11 cellular contexts compared by ENCODE assay signal in the genomic region with DNA sequence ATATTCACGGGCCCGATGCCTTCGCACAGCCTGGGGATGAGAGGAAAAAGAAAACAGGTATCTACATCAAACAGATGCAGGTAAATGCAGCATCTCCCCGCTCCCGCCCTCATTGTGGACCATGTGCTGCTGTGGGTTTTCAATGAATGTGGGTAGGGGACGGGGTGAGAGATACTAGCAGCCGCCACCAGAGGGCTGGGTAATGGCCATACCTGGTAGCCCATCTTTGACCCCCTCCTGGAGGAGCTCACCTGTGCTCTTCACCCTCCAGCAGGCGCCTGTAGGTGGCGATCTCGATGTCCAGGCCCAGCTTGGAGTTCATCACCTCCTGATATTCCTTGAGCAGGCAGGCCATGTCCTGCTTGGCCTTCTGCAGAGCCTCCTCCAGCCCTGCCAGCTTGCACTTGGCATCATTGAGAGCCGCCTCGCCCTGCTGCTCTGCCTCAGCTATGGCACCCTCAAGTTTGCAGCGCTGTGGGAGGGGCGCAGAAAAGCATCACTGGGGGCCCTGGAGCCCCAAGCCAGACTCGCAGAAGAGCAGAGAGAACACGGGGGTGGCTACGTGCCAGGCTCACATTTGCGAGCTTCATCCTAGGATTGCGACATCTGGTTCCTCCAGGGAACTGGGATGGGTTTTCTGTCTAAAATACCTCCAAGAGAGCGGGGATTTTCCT. TPM values are rescaled to one million over a fixed set of nuclear protein-coding genes. Genes with fewer than 3 reads are reported as not detected.
DNase-seq lines count a peak whose midpoint lies in the region; ATAC-seq, FAIRE-seq and TF ChIP-seq lines count a peak whose summit lies in the region.
"Had no signal": no experiment of that assay in that cellular context is flagged by ENCODE, and none has a peak within 500 bp of the region (broad histone marks: within the 10 kb centered on the region; RNA-seq: fewer than 3 reads in every experiment).

No MANE protein-coding gene starts in this region.

- TF ChIP-seq CTCF in NB4 (IDR thresholded peaks at IDR 0.05; ENCODE audit: low read depth, low read length) (peak; percentile 37), mammary epithelial cell (conservative IDR thresholded peaks at IDR 0.05 in 1 of 2, IDR thresholded peaks at IDR 0.05 in 1 of 2; ENCODE audit: extremely low read depth in 1 of 2, insufficient read depth in 1 of 2, low read depth in 1 of 2, low read length in 2 of 2) (peak; percentile 64 to 69), pancreas (IDR thresholded peaks at IDR 0.05) (peak in 1 of 4 donors; percentile 12)

- no peaks in the 10 kb centered on the region for H3K36me3 ChIP-seq in mammary epithelial cell (ENCODE audit: insufficient read depth, low read length)
- no peaks in the 10 kb centered on the region for H3K36me3 ChIP-seq in pancreas
- H3K36me3 ChIP-seq: BLaER1 treated with 17β-estradiol and CSF1 and Interleukin-3, amounts not matched to agents 10 nM and 100 nM had no signal

- H3K79me2 ChIP-seq in mammary epithelial cell (ENCODE audit: insufficient read depth, low read length): no peaks in the 10 kb centered on the region

- H3K9me3 ChIP-seq in mammary epithelial cell (replicated peaks; ENCODE audit: insufficient read depth, low read length): no peaks in the 10 kb centered on the region
- H3K9me3 ChIP-seq in pancreas: no peaks in the 10 kb centered on the region
- H3K9me3 ChIP-seq: BLaER1 treated with 17β-estradiol and CSF1 and Interleukin-3, amounts not matched to agents 10 nM and 100 nM had no signal

- H3K4me3 ChIP-seq in NB4 (ENCODE audit: low read depth, low read length): no peak overlapping the region
- H3K4me3 ChIP-seq in mammary epithelial cell (replicated peaks in 1 of 3; ENCODE audit: insufficient read depth in 1 of 3, low read depth in 2 of 3, low read length in 3 of 3): no peak overlapping the region
- H3K4me3 ChIP-seq in pancreas: no peak overlapping the region
- H3K4me3 ChIP-seq: BLaER1 treated with 17β-estradiol and CSF1 and Interleukin-3, amounts not matched to agents 10 nM and 100 nM had no signal

- H3K9me3 Mint-ChIP-seq in T-helper 2 cell treated with Interferon-gamma antibody and Interleukin-4, amounts not matched to agents 5 μg/mL and 100 μg/mL, for 36 hours: no peaks in the 10 kb centered on the region

- H3K4me3 Mint-ChIP-seq in T-helper 2 cell treated with Interferon-gamma antibody and Interleukin-4, amounts not matched to agents 5 μg/mL and 100 μg/mL, for 36 hours: no peak overlapping the region

- H4K20me1 ChIP-seq in mammary epithelial cell (ENCODE audit: insufficient read depth, low read length): no peaks in the 10 kb centered on the region
- H4K20me1 ChIP-seq: BLaER1 treated with 17β-estradiol and CSF1 and Interleukin-3, amounts not matched to agents 10 nM and 100 nM had no signal

- in situ Hi-C loops in mammary epithelial cell (cut with MboI; ENCODE audit: low sequenced_read_pairs in 2 of 2): loop anchor here (5.0 to 25.0 kb wide), 4 partner anchors 49 to 591 kb away; no protein-coding TSS in a partner anchor

- no peak overlapping the region for H2AFZ ChIP-seq in mammary epithelial cell (ENCODE audit: low read depth, low read length)

- no peak overlapping the region for H3K9ac ChIP-seq in mammary epithelial cell (ENCODE audit: insufficient read depth, low read length)
- H3K9ac ChIP-seq: BLaER1 treated with 17β-estradiol and CSF1 and Interleukin-3, amounts not matched to agents 10 nM and 100 nM had no signal

- H3K27ac ChIP-seq in mammary epithelial cell (ENCODE audit: insufficient read depth, low read depth, low read length) (no peak overlapping the region), pancreas (no peak overlapping the region)
- H3K27ac ChIP-seq: BLaER1 treated with 17β-estradiol and CSF1 and Interleukin-3, amounts not matched to agents 10 nM and 100 nM had no signal

- H3K4me1 ChIP-seq in mammary epithelial cell (ENCODE audit: insufficient read depth, low read length) (peaks cover 30% of the 10 kb centered on the region), pancreas (no peaks in the 10 kb centered on the region)

- WGBS in mammary epithelial cell (ENCODE audit: low coverage, missing lambda C conversion rate): 68% methylated on average over 19 of the region's 20 CpGs
- 60 to 67% methylated on average over 20 of the region's 20 CpGs for WGBS in pancreas, 2 donors

- H3K27ac Mint-ChIP-seq in T-helper 2 cell treated with Interferon-gamma antibody and Interleukin-4, amounts not matched to agents 5 μg/mL and 100 μg/mL, for 36 hours: no peak overlapping the region

- H3K27me3 ChIP-seq in mammary epithelial cell (ENCODE audit: insufficient read depth, low read length) (no peaks in the 10 kb centered on the region), pancreas (no peaks in the 10 kb centered on the region)
- H3K27me3 ChIP-seq: BLaER1 treated with 17β-estradiol and CSF1 and Interleukin-3, amounts not matched to agents 10 nM and 100 nM had no signal

- H3K27me3 Mint-ChIP-seq in T-helper 2 cell treated with Interferon-gamma antibody and Interleukin-4, amounts not matched to agents 5 μg/mL and 100 μg/mL, for 36 hours (ENCODE audit: low read depth): no peaks in the 10 kb centered on the region

- dilution Hi-C loops in mammary epithelial cell (cut with HindIII; ENCODE audit: low sequenced_read_pairs): loop anchor here (5.0 to 25.0 kb wide), 4 partner anchors 39 to 591 kb away; no protein-coding TSS in a partner anchor

- no peaks in the 10 kb centered on the region for H3K4me1 Mint-ChIP-seq in T-helper 2 cell treated with Interferon-gamma antibody and Interleukin-4, amounts not matched to agents 5 μg/mL and 100 μg/mL, for 36 hours (ENCODE audit: low read depth)

- ATAC-seq in pancreas: peak in 3 of 4 donors; percentile 31 to 61 (median 38)
- ATAC-seq in GM21360 (IDR thresholded peaks at IDR 0.05; ENCODE audit: unreplicated experiment): no peak
- no peak for ATAC-seq in GM18868 (IDR thresholded peaks at IDR 0.05; ENCODE audit: unreplicated experiment)

- CTCF ChIA-PET in mammary epithelial cell (lab: Charles Lee; ENCODE audit: low non-redundant PET): interaction anchor here (0.6 to 1.7 kb wide), 4 partner anchors 47 to 484 kb away, joined by 3 to 19 read pairs (median 4); partner anchors contain the start of gene KRT5

- intact Hi-C loops in mammary epithelial cell (cut with micrococcal nuclease): loop anchor here (1.0 to 10.0 kb wide), 4 partner anchors 46 to 289 kb away; partner anchors contain the start of genes KRT1 and KRT5
- intact Hi-C loops in pancreas (cut with DNase I): loop anchor here in 1 of 3 donors (10.0 kb wide), 1 partner anchor 99 kb away; the partner anchor contains the start of gene KRT6A

- no TSS peak for BruUV-seq in mammary epithelial cell (replicated peaks; lab: Mats Ljungman, UMichigan)

- no peak for FAIRE-seq in pancreas (lab: Jason Lieb, UNC)
- FAIRE-seq: colon had no signal

- DNase-seq in NCI-H82 (lab: John Stamatoyannopoulos, UW) (peak; percentile 25), NCI-H82 treated with DMSO at 0.1 percent for 48 hours (lab: John Stamatoyannopoulos, UW; ENCODE audit: unreplicated experiment) (no peak), NB4 (ENCODE audit: low read depth) (no peak), mammary epithelial cell (peak; percentile 57), pancreas (peak in 1 of 6 donors; percentile 50)
- DNase-seq in T-helper 2 cell treated with Interferon-gamma antibody and Interleukin-4, amounts not matched to agents 5 μg/mL and 100 μg/mL, for 36 hours (ENCODE audit: low spot score): no peak

- no peak overlapping the region for H3K4me2 ChIP-seq in mammary epithelial cell (ENCODE audit: insufficient read depth, low read depth, low read length)
- H3K4me2 ChIP-seq: BLaER1 treated with 17β-estradiol and CSF1 and Interleukin-3, amounts not matched to agents 10 nM and 100 nM had no signal

- TF ChIP-seq POLR2A in NB4 (IDR thresholded peaks at IDR 0.05; ENCODE audit: extremely low read depth, insufficient read length): no peak

- no peaks in the 10 kb centered on the region for H3K36me3 Mint-ChIP-seq in T-helper 2 cell treated with Interferon-gamma antibody and Interleukin-4, amounts not matched to agents 5 μg/mL and 100 μg/mL, for 36 hours (ENCODE audit: low read depth)

RNA-seq across cellular contexts. Expression of gene KRT82, which starts 10.2 kb away (rescaled TPM):
- total RNA-seq in mammary epithelial cell (not detected), pancreas (not detected)
- polyA plus RNA-seq in mammary epithelial cell (0.01 TPM), pancreas (not detected)
- polyA minus RNA-seq in mammary epithelial cell: not detected
- total RNA-seq: T-helper 2 cell treated with Interferon-gamma antibody and Interleukin-4, amounts not matched to agents 100 ng/mL and 5 ng/mL, for 36 hours had no signal

RNA-seq across cellular contexts. Expression of gene KRT84, which starts 10.4 kb away (rescaled TPM):
- total RNA-seq in mammary epithelial cell (under 1 TPM in 1 of 2 donors, not detected in 1; 0.14 TPM), pancreas (not detected)
- polyA plus RNA-seq in mammary epithelial cell (0.08 TPM), pancreas (not detected)
- not detected for polyA minus RNA-seq in mammary epithelial cell
- total RNA-seq: T-helper 2 cell treated with Interferon-gamma antibody and Interleukin-4, amounts not matched to agents 100 ng/mL and 5 ng/mL, for 36 hours had no signal

RNA-seq across cellular contexts. Expression of gene KRT85, which starts 28.6 kb away (rescaled TPM):
- total RNA-seq in mammary epithelial cell (not detected), pancreas (not detected)
- polyA plus RNA-seq in mammary epithelial cell (not detected), pancreas (not detected)
- polyA minus RNA-seq in mammary epithelial cell: not detected
- total RNA-seq: T-helper 2 cell treated with Interferon-gamma antibody and Interleukin-4, amounts not matched to agents 100 ng/mL and 5 ng/mL, for 36 hours had no signal

RNA-seq across cellular contexts. Expression of gene KRT75, which starts 38.3 kb away (rescaled TPM):
- 10 to 100 TPM in 1 of 2 donors, 1 to 10 TPM in 1; 3.2 to 26.5 TPM for total RNA-seq in mammary epithelial cell
- polyA plus RNA-seq in mammary epithelial cell: 3.1 TPM
- polyA minus RNA-seq in mammary epithelial cell: 0.62 TPM
- not detected for total RNA-seq in pancreas
- polyA plus RNA-seq in pancreas: not detected
- total RNA-seq: T-helper 2 cell treated with Interferon-gamma antibody and Interleukin-4, amounts not matched to agents 100 ng/mL and 5 ng/mL, for 36 hours had no signal

RNA-seq across cellular contexts. Expression of gene KRT6B, which starts 56.0 kb away (rescaled TPM):
- total RNA-seq in mammary epithelial cell (1,000 to 10,000 TPM; 1,675 to 3,751 TPM), pancreas (1 to 10 TPM in 2 of 6 donors, under 1 TPM in 3, not detected in 1; 0.08 to 3.6 (median 0.20) TPM)
- polyA plus RNA-seq in mammary epithelial cell (2,534 TPM), pancreas (under 1 TPM in 1 of 2 donors, not detected in 1; 0.23 TPM)
- polyA minus RNA-seq in mammary epithelial cell: 2,595 TPM
- total RNA-seq: T-helper 2 cell treated with Interferon-gamma antibody and Interleukin-4, amounts not matched to agents 100 ng/mL and 5 ng/mL, for 36 hours had no signal

Comparison
In these comparisons a context has a peak if more than half of its experiments do, and no peak if none do; other contexts are left out.
1. DNase-seq: peak in NCI-H82 (single experiment) and mammary epithelial cell (single experiment); none in NCI-H82 treated with DMSO at 0.1 percent for 48 hours (single experiment), NB4 (single experiment) and T-helper 2 cell treated with Interferon-gamma antibody and Interleukin-4, amounts not matched to agents 5 μg/mL and 100 μg/mL, for 36 hours (single experiment).
2. ATAC-seq: peak in pancreas (3 of 4); none in GM21360 (single experiment) and GM18868 (single experiment).